In genomic region chr1:162023181-162023546, GRCh38 we compare ENCODE assay signal across 9 cellular contexts. TPM values are rescaled to one million over a fixed set of nuclear protein-coding genes. Genes with fewer than 3 reads are reported as not detected.
A peak's percentile ranks its signal among the peaks of the same experiment; 100 is the strongest.
DNase-seq lines count a peak whose midpoint lies in the region; ATAC-seq and TF ChIP-seq lines count a peak whose summit lies in the region.
"Had no signal": no experiment of that assay in that cellular context is flagged by ENCODE, and none has a peak within 500 bp of the region (broad histone marks: within the 10 kb centered on the region; RNA-seq: fewer than 3 reads in every experiment).

No MANE protein-coding gene starts in this region.

- H3K36me3 ChIP-seq in heart right ventricle, result peaks cover 0 to 17% (median 0%) of the 10 kb centered on the region in 9 donors

- H3K4me1 ChIP-seq in heart right ventricle, result peaks cover 6 to 81% (median 37%) of the 10 kb centered on the region in 9 donors

- peaks cover 0 to 45% (median 11%) of the 10 kb centered on the region in 7 donors for H3K27me3 ChIP-seq in heart right ventricle

- H3K4me3 ChIP-seq in heart right ventricle, result peak overlapping the region; percentile 47 to 79 (median 64)

- WGBS in heart right ventricle, 2 donors, result 31 to 36% methylated on average over 20 of the region's 20 CpGs

- TF ChIP-seq CTCF in heart right ventricle (IDR thresholded peaks at IDR 0.05), result no peak

- H3K27ac ChIP-seq in heart right ventricle (peak overlapping the region in 3 of 10 donors; percentile 32 to 88 (median 49)), cingulate gyrus (ENCODE audit: low read depth, low read length) (peak overlapping the region; percentile 10)

- intact Hi-C loops in heart right ventricle (cut with DNase I), result loop anchor here in 3 of 10 donors (5.0 to 10.0 kb wide), 4 partner anchors 48 to 231 kb away; no protein-coding TSS in a partner anchor
- intact Hi-C loops in Right ventricle myocardium superior (cut with DNase I), result no loop called here

- ATAC-seq in heart right ventricle, result peak in 5 of 8 donors; percentile 3 to 22 (median 7)
- no peak for ATAC-seq in Right ventricle myocardium superior (ENCODE audit: poor library complexity)

- DNase-seq in heart right ventricle (peak in 1 of 2 donors; percentile 10), Right ventricle myocardium superior (no peak), myocyte (ENCODE audit: low read depth) (peak; percentile 56), DMS53 (lab: John Stamatoyannopoulos, UW) (no peak), AG08396 (ENCODE audit: low spot score) (no peak)
- no peak for DNase-seq in stimulated activated CD4-positive, alpha-beta T cell treated with anti-CD3 and anti-CD28 coated beads, Interleukin-15, amount 100 ng/mL, for 24 hours
- DNase-seq in stimulated activated CD4-positive, alpha-beta T cell treated with anti-CD3 and anti-CD28 coated beads, Interleukin-12 subunit alpha, Interleukin-12 subunit beta, amount 100 ng/mL, for 4 hours, result no peak

- peaks cover 0 to 6% (median 0%) of the 10 kb centered on the region in 11 donors for H3K9me3 ChIP-seq in heart right ventricle

RNA-seq across cellular contexts. Expression of gene OLFML2B, which starts 0.5 kb away (rescaled TPM):
- total RNA-seq in heart right ventricle (10 to 100 TPM in 1 of 10 donors, 1 to 10 TPM in 7, under 1 TPM in 2; 0.73 to 23.4 (median 1.5) TPM), Right ventricle myocardium superior (2.2 TPM), myocyte (139 and 216 TPM in 2 replicates)
- 1 to 10 TPM; 1.0 to 3.9 TPM for polyA plus RNA-seq in heart right ventricle
- polyA plus RNA-seq in myocyte (2012), result 96.3 TPM
- total RNA-seq: T-helper 1 cell treated with Interleukin-12 subunit alpha and Interleukin-12 subunit beta and Interleukin-4 antibody, amounts not matched to agents 30 ng/mL and 1 ng/mL, for 36 hours had no signal

RNA-seq across cellular contexts. Expression of gene NOS1AP, which starts 46.3 kb away (rescaled TPM):
- 1 to 10 TPM; 1.7 to 7.1 (median 4.7) TPM for total RNA-seq in heart right ventricle
- polyA plus RNA-seq in heart right ventricle, result 1 to 10 TPM in 1 of 2 donors, under 1 TPM in 1; 0.19 to 1.1 TPM
- total RNA-seq in Right ventricle myocardium superior, result 4.6 TPM
- 0.62 and 1.6 TPM in 2 replicates for total RNA-seq in myocyte
- polyA plus RNA-seq in myocyte (2012), result 2.7 TPM
- total RNA-seq: T-helper 1 cell treated with Interleukin-12 subunit alpha and Interleukin-12 subunit beta and Interleukin-4 antibody, amounts not matched to agents 30 ng/mL and 1 ng/mL, for 36 hours had no signal
